Comparison of ENCODE assay signal across 14 cellular contexts in genomic region chr2:48395658-48396057, GRCh38. TPM values are rescaled to one million over a fixed set of nuclear protein-coding genes. Genes with fewer than 3 reads are reported as not detected.
A peak's percentile ranks its signal among the peaks of the same experiment; 100 is the strongest.
DNase-seq lines count a peak whose midpoint lies in the region; ATAC-seq and TF ChIP-seq lines count a peak whose summit lies in the region.
"Had no signal": no experiment of that assay in that cellular context is flagged by ENCODE, and none has a peak within 500 bp of the region (broad histone marks: within the 10 kb centered on the region; RNA-seq: fewer than 3 reads in every experiment).

No MANE protein-coding gene starts in this region.

- CTCF ChIA-PET in activated naive CD4-positive, alpha-beta T cell treated with anti-CD3 and anti-CD28 coated beads for 36 hours (lab: Charles Lee) = no interaction called here

- no peaks in the 10 kb centered on the region for H3K27me3 Mint-ChIP-seq in activated naive CD4-positive, alpha-beta T cell treated with anti-CD3 and anti-CD28 coated beads for 36 hours (ENCODE audit: low read depth)
- H3K27me3 Mint-ChIP-seq in brain = no peaks in the 10 kb centered on the region
- H3K27me3 Mint-ChIP-seq in stimulated activated naive CD8-positive, alpha-beta T cell treated with anti-CD3 and anti-CD28 coated beads, Interleukin-15, amount 100 ng/mL, for 72 hours = no peaks in the 10 kb centered on the region

- H3K9me3 Mint-ChIP-seq in activated naive CD4-positive, alpha-beta T cell treated with anti-CD3 and anti-CD28 coated beads for 36 hours = no peaks in the 10 kb centered on the region
- H3K9me3 Mint-ChIP-seq in brain = peaks cover 0 to 7% (median 3%) of the 10 kb centered on the region in 5 experiments
- H3K9me3 Mint-ChIP-seq in stimulated activated naive CD8-positive, alpha-beta T cell treated with anti-CD3 and anti-CD28 coated beads, Interleukin-15, amount 100 ng/mL, for 72 hours = no peaks in the 10 kb centered on the region

- peak; percentile 39 for ATAC-seq in stimulated activated naive CD8-positive, alpha-beta T cell treated with anti-CD3 and anti-CD28 coated beads, Interleukin-15, amount 100 ng/mL, for 72 hours
- ATAC-seq: left lung had no signal

- peak; percentile 38 for DNase-seq in activated naive CD4-positive, alpha-beta T cell treated with anti-CD3 and anti-CD28 coated beads for 36 hours
- DNase-seq in activated naive CD4-positive, alpha-beta T cell treated with anti-CD3 and anti-CD28 coated beads, Interleukin-2, amount 50 U/mL, for 16 hours = no peak
- DNase-seq in MV-4-11 (lab: John Stamatoyannopoulos, UW) (peak; percentile 23), NCI-H446 treated with DMSO at 0.1 percent for 48 hours (lab: John Stamatoyannopoulos, UW) (no peak), germinal center (ENCODE audit: low spot score) (no peak), anterior cingulate cortex (lab: John Stamatoyannopoulos, UW) (no peak)
- no peak for DNase-seq in stimulated activated naive CD8-positive, alpha-beta T cell treated with anti-CD3 and anti-CD28 coated beads, Interleukin-15, amount 100 ng/mL, for 72 hours
- DNase-seq: DMS153, endodermal cell, left lung, NCI-H1092, NCI-H774, ovary had no signal

- H3K4me1 Mint-ChIP-seq in activated naive CD4-positive, alpha-beta T cell treated with anti-CD3 and anti-CD28 coated beads for 36 hours (ENCODE audit: low read depth) = peaks cover 9% of the 10 kb centered on the region
- peaks cover 56% of the 10 kb centered on the region for H3K4me1 Mint-ChIP-seq in brain
- peaks cover 12% of the 10 kb centered on the region for H3K4me1 Mint-ChIP-seq in stimulated activated naive CD8-positive, alpha-beta T cell treated with anti-CD3 and anti-CD28 coated beads, Interleukin-15, amount 100 ng/mL, for 72 hours

- peaks cover 2% of the 10 kb centered on the region for H3K36me3 Mint-ChIP-seq in activated naive CD4-positive, alpha-beta T cell treated with anti-CD3 and anti-CD28 coated beads for 36 hours (ENCODE audit: low read depth)
- H3K36me3 Mint-ChIP-seq in brain = no peaks in the 10 kb centered on the region

- TF ChIP-seq CTCF in brain (conservative IDR thresholded peaks at IDR 0.05) = no peak

- peak overlapping the region; percentile 9 for H3K27ac Mint-ChIP-seq in activated naive CD4-positive, alpha-beta T cell treated with anti-CD3 and anti-CD28 coated beads for 36 hours
- H3K27ac Mint-ChIP-seq in brain = peak overlapping the region in 4 of 5 experiments; percentile 10 to 63 (median 36)
- H3K27ac Mint-ChIP-seq in stimulated activated naive CD8-positive, alpha-beta T cell treated with anti-CD3 and anti-CD28 coated beads, Interleukin-15, amount 100 ng/mL, for 72 hours = peak overlapping the region in 1 of 2 donors; percentile 6
- H3K27ac Mint-ChIP-seq: endodermal cell had no signal

- H3K4me3 Mint-ChIP-seq in activated naive CD4-positive, alpha-beta T cell treated with anti-CD3 and anti-CD28 coated beads for 36 hours = peak overlapping the region; percentile 1
- no peak overlapping the region for H3K4me3 Mint-ChIP-seq in brain
- H3K4me3 Mint-ChIP-seq in stimulated activated naive CD8-positive, alpha-beta T cell treated with anti-CD3 and anti-CD28 coated beads, Interleukin-15, amount 100 ng/mL, for 72 hours = peak overlapping the region; percentile 7 to 17
- H3K4me3 Mint-ChIP-seq: endodermal cell had no signal

- intact Hi-C loops in activated naive CD4-positive, alpha-beta T cell treated with anti-CD3 and anti-CD28 coated beads for 36 hours (cut with micrococcal nuclease) = loop anchor here (2.0 kb wide), 1 partner anchor 51 kb away; no protein-coding TSS in a partner anchor

RNA-seq across cellular contexts. Expression of gene PPP1R21, which starts 44.9 kb away (rescaled TPM):
- total RNA-seq in activated naive CD4-positive, alpha-beta T cell treated with anti-CD3 and anti-CD28 coated beads for 36 hours = 10 to 100 TPM; 14.9 to 16.5 TPM
- 22.4 TPM for polyA plus RNA-seq in brain (ENCODE audit: insufficient read depth, low read depth, low replicate concordance)

Comparison
In these comparisons a context has a peak if more than half of its experiments do, and no peak if none do; other contexts are left out.
1. DNase-seq: peak in activated naive CD4-positive, alpha-beta T cell treated with anti-CD3 and anti-CD28 coated beads for 36 hours (single experiment) and MV-4-11 (single experiment); none in activated naive CD4-positive, alpha-beta T cell treated with anti-CD3 and anti-CD28 coated beads, Interleukin-2, amount 50 U/mL, for 16 hours (single experiment), stimulated activated naive CD8-positive, alpha-beta T cell treated with anti-CD3 and anti-CD28 coated beads, Interleukin-15, amount 100 ng/mL, for 72 hours (0 of 2), NCI-H446 treated with DMSO at 0.1 percent for 48 hours (single experiment), germinal center (single experiment) and anterior cingulate cortex (0 of 58).
2. H3K4me3 Mint-ChIP-seq: peak in activated naive CD4-positive, alpha-beta T cell treated with anti-CD3 and anti-CD28 coated beads for 36 hours (single experiment) and stimulated activated naive CD8-positive, alpha-beta T cell treated with anti-CD3 and anti-CD28 coated beads, Interleukin-15, amount 100 ng/mL, for 72 hours (2 of 2); none in brain (0 of 5).